8 cellular contexts compared by ENCODE assay signal in the genomic region with DNA sequence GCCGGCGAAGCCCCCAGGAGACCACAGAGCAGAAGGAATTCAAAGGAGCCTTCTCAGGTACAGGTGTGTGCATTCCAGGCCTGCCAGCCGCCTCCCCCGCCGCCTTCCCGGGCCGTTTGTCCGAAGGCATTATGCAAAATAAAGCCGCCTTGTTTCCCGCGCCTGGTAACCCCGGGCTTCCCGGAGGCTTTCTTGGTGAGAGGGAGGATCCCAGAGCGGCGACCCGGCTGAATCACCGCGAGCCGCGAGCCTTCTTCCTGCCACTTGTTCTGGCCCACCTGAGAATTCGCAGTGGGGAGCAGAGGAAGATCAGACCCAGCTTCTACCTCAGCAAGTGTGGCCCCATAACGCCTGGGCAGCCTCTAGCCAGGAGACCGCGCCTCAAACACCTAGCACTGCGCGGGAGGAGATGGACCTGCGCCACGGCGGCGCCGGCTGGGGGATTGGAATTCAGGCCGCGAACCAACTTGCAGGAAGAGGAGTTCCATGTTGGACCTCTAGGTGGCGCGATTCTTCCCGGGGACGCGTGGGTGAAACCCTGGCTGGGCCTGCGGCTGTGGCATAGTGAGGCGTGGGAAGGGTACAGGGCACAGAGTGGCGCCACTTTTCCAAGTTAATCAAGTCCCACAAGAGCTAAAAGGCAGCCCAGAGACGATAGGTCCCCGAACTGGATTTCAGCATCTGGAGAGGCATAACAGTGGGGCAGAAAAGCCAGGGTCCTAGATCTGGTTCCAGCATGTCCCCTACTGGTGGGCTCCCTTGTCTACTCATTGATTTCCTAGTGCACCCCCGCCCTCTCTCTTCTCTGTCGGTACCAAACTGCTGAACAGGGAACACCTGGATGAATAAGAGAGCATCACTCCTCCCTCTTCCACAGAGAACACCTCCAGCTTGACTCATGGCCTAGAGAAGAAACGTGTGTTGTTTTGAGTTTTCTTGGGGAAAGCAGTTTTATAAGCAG.
DNase-seq lines count a peak whose midpoint lies in the region; ATAC-seq and TF ChIP-seq lines count a peak whose summit lies in the region.
"Had no signal": no experiment of that assay in that cellular context is flagged by ENCODE, and none has a peak within 500 bp of the region (broad histone marks: within the 10 kb centered on the region; RNA-seq: fewer than 3 reads in every experiment).

No MANE protein-coding gene starts in this region.

- WGBS in lung, 2 donors: 11 to 14% methylated on average over 46 of the region's 46 CpGs

- no peak for TF ChIP-seq EP300 in Ishikawa (IDR thresholded peaks at IDR 0.05; ENCODE audit: borderline replicate concordance)

- H3K9ac ChIP-seq in duodenal mucosa (ENCODE audit: low read depth in 1 of 2, low read length in 2 of 2): no peak overlapping the region

- H3K27me3 ChIP-seq in duodenal mucosa (ENCODE audit: control insufficient read depth in 1 of 2, insufficient read depth in 2 of 2, low read length in 2 of 2) (peaks cover 6 to 13% of the 10 kb centered on the region in 2 donors), lung (ENCODE audit: control insufficient read depth, insufficient read depth) (no peaks in the 10 kb centered on the region)

- H3K9me3 ChIP-seq in duodenal mucosa (ENCODE audit: control insufficient read depth in 1 of 2, low read length in 2 of 2) (no peaks in the 10 kb centered on the region), lung (ENCODE audit: control insufficient read depth in 2 of 2, insufficient read depth in 1 of 2, low read length in 1 of 2) (peaks cover 0 to 7% of the 10 kb centered on the region in 2 donors)

- H3K36me3 ChIP-seq in duodenal mucosa (ENCODE audit: control insufficient read depth in 1 of 2, insufficient read depth in 2 of 2, low read length in 2 of 2): no peaks in the 10 kb centered on the region
- H3K36me3 ChIP-seq in lung (ENCODE audit: control insufficient read depth in 2 of 2, insufficient read depth in 2 of 2, low read length in 2 of 2): no peaks in the 10 kb centered on the region

- peak; percentile 83 for DNase-seq in activated CD4-positive, alpha-beta T cell treated with anti-CD3 and anti-CD28 coated beads for 48 hours
- peak; percentile 66 for DNase-seq in lung (ENCODE audit: low spot score)
- peak; percentile 50 for DNase-seq in stimulated activated CD8-positive, alpha-beta memory T cell treated with anti-CD3 and anti-CD28 coated beads, Interleukin-15, amount 100 ng/mL, for 1 hour (ENCODE audit: low read depth)
- no peak for DNase-seq in dedifferentiated amniotic fluid mesenchymal stem cell (ENCODE audit: extremely low spot score)

- H3K4me1 ChIP-seq in duodenal mucosa (ENCODE audit: control insufficient read depth in 1 of 2, insufficient read depth in 2 of 2, low read length in 2 of 2) (no peaks in the 10 kb centered on the region), lung (ENCODE audit: control insufficient read depth in 2 of 2, insufficient read depth in 2 of 2, low read length in 2 of 2) (no peaks in the 10 kb centered on the region)

- peak overlapping the region; percentile 60 to 64 for H3K4me3 ChIP-seq in duodenal mucosa (ENCODE audit: low read depth in 1 of 2, low read length in 2 of 2)
- H3K4me3 ChIP-seq in lung: peak overlapping the region; percentile 16

- H3K27ac ChIP-seq in duodenal mucosa (ENCODE audit: low read depth, low read length) (no peak overlapping the region), lung (ENCODE audit: low read depth in 1 of 2, low read length in 1 of 2) (peak overlapping the region in 1 of 2 donors; percentile 65)
- H3K27ac ChIP-seq: epithelial cell of prostate had no signal

- TF ChIP-seq CTCF in lung (IDR thresholded peaks at IDR 0.05; ENCODE audit: control extremely low read depth, extremely low read depth): peak; percentile 9

- peak; percentile 28; the same call in 1 of the 2 replicates for TF ChIP-seq RAD21 in Ishikawa (IDR thresholded peaks at IDR 0.05; ENCODE audit: low read depth)

- ATAC-seq in GM18868 (IDR thresholded peaks at IDR 0.05; ENCODE audit: unreplicated experiment) (peak; percentile 73), lung (ENCODE audit: insufficient read depth, low FRiP score) (peak; percentile 72)

TF ChIP-seq in Ishikawa, 13 proteins besides CTCF, POLR2A, EP300 and RAD21:
- TF ChIP-seq FOXM1 (IDR thresholded peaks at IDR 0.05; ENCODE audit: borderline replicate concordance, low read depth): no peak
- TF ChIP-seq MAX (IDR thresholded peaks at IDR 0.05): no peak
- no peak for TF ChIP-seq CREB1 (IDR thresholded peaks at IDR 0.05; ENCODE audit: low read depth)
- TF ChIP-seq TAF1 (IDR thresholded peaks at IDR 0.05; ENCODE audit: low read depth): no peak
- no peak for TF ChIP-seq TCF12 (IDR thresholded peaks at IDR 0.05; ENCODE audit: low read depth)
- TF ChIP-seq CEBPB (IDR thresholded peaks at IDR 0.05): no peak
- TF ChIP-seq EGR1 (IDR thresholded peaks at IDR 0.05): no peak
- TF ChIP-seq TEAD4 (IDR thresholded peaks at IDR 0.05): no peak
- TF ChIP-seq YY1 (IDR thresholded peaks at IDR 0.05; ENCODE audit: low read depth): no peak
- TF ChIP-seq REST (IDR thresholded peaks at IDR 0.05; ENCODE audit: low read depth): no peak
- TF ChIP-seq ZBTB7A (IDR thresholded peaks at IDR 0.05; ENCODE audit: low read depth): no peak
- TF ChIP-seq, protein P1, sequence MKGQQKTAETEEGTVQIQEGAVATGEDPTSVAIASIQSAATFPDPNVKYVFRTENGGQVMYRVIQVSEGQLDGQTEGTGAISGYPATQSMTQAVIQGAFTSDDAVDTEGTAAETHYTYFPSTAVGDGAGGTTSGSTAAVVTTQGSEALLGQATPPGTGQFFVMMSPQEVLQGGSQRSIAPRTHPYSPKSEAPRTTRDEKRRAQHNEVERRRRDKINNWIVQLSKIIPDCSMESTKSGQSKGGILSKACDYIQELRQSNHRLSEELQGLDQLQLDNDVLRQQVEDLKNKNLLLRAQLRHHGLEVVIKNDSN (IDR thresholded peaks at IDR 0.05): no peak
- TF ChIP-seq NFIC (IDR thresholded peaks at IDR 0.05): no peak
